ENCODE assay signal across 18 cellular contexts in the genomic region with DNA sequence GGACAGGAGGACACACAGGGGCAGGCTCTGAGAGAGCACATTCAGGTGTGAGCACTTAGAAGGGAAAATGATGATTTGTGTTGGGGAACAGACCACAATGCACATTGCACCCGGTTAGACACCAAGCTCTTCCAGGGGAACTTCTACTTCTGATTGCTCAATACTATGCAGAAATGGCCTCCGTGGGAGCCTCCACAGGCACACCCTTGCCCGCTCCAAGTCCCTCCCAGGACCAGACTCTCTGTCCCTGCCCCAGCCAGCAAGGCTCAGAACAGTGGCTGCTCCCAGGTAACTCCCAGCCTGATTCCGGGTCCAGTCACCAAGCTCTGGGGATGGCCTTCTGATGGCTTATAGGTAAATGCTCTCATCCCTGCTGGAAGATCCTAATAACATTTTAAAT.
"Had no signal": no experiment of that assay in that cellular context is flagged by ENCODE, and none has a peak within 500 bp of the region (broad histone marks: within the 10 kb centered on the region; RNA-seq: fewer than 3 reads in every experiment).

No MANE protein-coding gene starts in this region.

- H3K27ac ChIP-seq: brain microvascular endothelial cell, sigmoid colon, upper lobe of left lung had no signal

- H3K27me3 ChIP-seq: brain microvascular endothelial cell, upper lobe of left lung had no signal

- H3K4me1 Mint-ChIP-seq: activated B cell treated with CpG ODN at 0.5 μM for 24 hours, natural killer cell had no signal

- H3K4me3 ChIP-seq: mucosa of descending colon, sigmoid colon, upper lobe of left lung had no signal

- DNase-seq: activated B cell treated with CpG ODN at 0.5 μM for 24 hours; activated CD4-positive, alpha-beta T cell treated with anti-CD3 and anti-CD28 coated beads, Interleukin-2, amount 10 ng/mL, durations not matched to agents 24 days and 14 days; activated effector memory CD4-positive, alpha-beta T cell treated with Interleukin-2 at 50 U/mL for 16 hours; activated T-cell treated with anti-CD3 and anti-CD28 coated beads, Interleukin-2, amount 50 U/mL, for 24 hours; amniotic stem cell; brain microvascular endothelial cell; endodermal cell; erythroblast; hippocampal formation; mucosa of descending colon; natural killer cell; occipital lobe; sigmoid colon; stimulated activated CD4-positive, alpha-beta T cell treated with anti-CD3 and anti-CD28 coated beads, Interleukin-4, amount 100 ng/mL, for 1 hour; stimulated activated CD8-positive, alpha-beta memory T cell treated with anti-CD3 and anti-CD28 coated beads, Interleukin-4, amount 100 ng/mL, for 48 hours; upper lobe of left lung had no signal

- H3K9me3 Mint-ChIP-seq: activated B cell treated with CpG ODN at 0.5 μM for 24 hours; activated CD4-positive, alpha-beta T cell treated with anti-CD3 and anti-CD28 coated beads, Interleukin-2, amount 10 ng/mL, durations not matched to agents 24 days and 14 days; activated naive CD4-positive, alpha-beta T cell treated with anti-CD3 and anti-CD28 coated beads, Interleukin-2, amount 50 U/mL, for 72 hours; activated T-cell treated with anti-CD3 and anti-CD28 coated beads, Interleukin-2, amount 50 U/mL, for 24 hours; endodermal cell; natural killer cell; stimulated activated naive CD8-positive, alpha-beta T cell treated with anti-CD3 and anti-CD28 coated beads, Interleukin-15, Interleukin-2, amounts not matched to agents 100 ng/mL and 50 ng/mL, for 24 hours had no signal

- H3K27ac Mint-ChIP-seq: activated B cell treated with CpG ODN at 0.5 μM for 24 hours; activated CD4-positive, alpha-beta T cell treated with anti-CD3 and anti-CD28 coated beads, Interleukin-2, amount 10 ng/mL, durations not matched to agents 24 days and 14 days; activated naive CD4-positive, alpha-beta T cell treated with anti-CD3 and anti-CD28 coated beads, Interleukin-2, amount 50 U/mL, for 72 hours; activated T-cell treated with anti-CD3 and anti-CD28 coated beads, Interleukin-2, amount 50 U/mL, for 24 hours; endodermal cell; natural killer cell; stimulated activated naive CD8-positive, alpha-beta T cell treated with anti-CD3 and anti-CD28 coated beads, Interleukin-15, Interleukin-2, amounts not matched to agents 100 ng/mL and 50 ng/mL, for 24 hours had no signal

- ATAC-seq: activated naive CD4-positive, alpha-beta T cell treated with anti-CD3 and anti-CD28 coated beads, Interleukin-2, amount 50 U/mL, for 72 hours; mucosa of descending colon; natural killer cell had no signal

- H3K36me3 Mint-ChIP-seq: activated naive CD4-positive, alpha-beta T cell treated with anti-CD3 and anti-CD28 coated beads, Interleukin-2, amount 50 U/mL, for 72 hours; natural killer cell had no signal

- H3K9me3 ChIP-seq: mucosa of descending colon, sigmoid colon, upper lobe of left lung had no signal

- H3K36me3 ChIP-seq: brain microvascular endothelial cell, sigmoid colon, upper lobe of left lung had no signal

- H3K4me3 Mint-ChIP-seq: activated B cell treated with CpG ODN at 0.5 μM for 24 hours; activated CD4-positive, alpha-beta T cell treated with anti-CD3 and anti-CD28 coated beads, Interleukin-2, amount 10 ng/mL, durations not matched to agents 24 days and 14 days; activated T-cell treated with anti-CD3 and anti-CD28 coated beads, Interleukin-2, amount 50 U/mL, for 24 hours; endodermal cell; natural killer cell; stimulated activated naive CD8-positive, alpha-beta T cell treated with anti-CD3 and anti-CD28 coated beads, Interleukin-15, Interleukin-2, amounts not matched to agents 100 ng/mL and 50 ng/mL, for 24 hours had no signal

- H3K4me1 ChIP-seq: upper lobe of left lung had no signal
